Comparison of ENCODE assay signal across 4 cellular contexts in the genomic region with DNA sequence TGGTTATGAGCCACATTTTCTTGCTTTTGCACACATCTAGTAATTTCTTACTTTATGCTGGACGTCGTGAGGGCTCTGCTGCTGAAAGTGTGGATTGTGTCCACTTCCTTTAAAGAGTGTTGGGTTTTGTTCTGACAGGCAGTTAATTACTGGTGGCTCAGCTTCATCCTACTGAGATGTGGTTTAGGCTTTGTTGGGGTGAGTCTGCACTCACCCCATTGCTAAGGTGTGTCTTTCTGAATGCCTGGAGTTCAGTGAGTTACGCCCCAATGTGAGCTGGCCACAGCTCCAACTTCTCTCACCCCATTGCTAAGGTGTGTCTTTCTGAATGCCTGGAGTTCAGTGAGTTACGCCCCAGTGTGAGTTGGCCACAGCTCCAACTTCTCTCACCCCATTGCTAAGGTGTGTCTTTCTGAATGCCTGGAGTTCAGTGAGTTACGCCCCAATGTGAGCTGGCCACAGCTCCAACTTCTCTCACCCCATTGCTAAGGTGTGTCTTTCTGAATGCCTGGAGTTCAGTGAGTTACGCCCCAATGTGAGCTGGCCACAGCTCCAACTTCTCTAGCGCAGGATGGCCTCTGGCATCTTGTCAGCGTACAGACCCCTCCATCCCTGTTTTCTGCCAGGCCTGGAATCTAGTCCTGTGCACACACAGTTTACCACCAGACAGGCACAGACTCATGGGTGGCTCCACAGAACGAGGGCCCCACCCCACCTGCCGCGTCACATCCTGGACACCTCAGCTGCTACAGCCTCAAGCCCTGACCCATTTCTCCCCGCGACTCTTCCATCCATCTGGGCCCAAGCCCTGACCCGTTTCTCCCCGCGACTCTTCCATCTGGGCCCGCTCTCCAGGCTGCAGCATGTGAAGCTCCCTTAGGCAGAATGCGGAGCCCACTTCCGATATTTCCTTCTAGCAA. TPM values are rescaled to one million over a fixed set of nuclear protein-coding genes. Genes with fewer than 3 reads are reported as not detected.
"Had no signal": no experiment of that assay in that cellular context is flagged by ENCODE, and none has a peak within 500 bp of the region (broad histone marks: within the 10 kb centered on the region; RNA-seq: fewer than 3 reads in every experiment).

No MANE protein-coding gene starts in this region.

RNA-seq across cellular contexts. Expression of a gene that starts 39.5 kb away (rescaled TPM):
- total RNA-seq: skeletal muscle tissue had no signal
- polyA plus RNA-seq: aorta; mammary epithelial cell; naive thymus-derived CD4-positive, alpha-beta T cell had no signal
